ENCODE assay signal across 24 cellular contexts in the genomic region with DNA sequence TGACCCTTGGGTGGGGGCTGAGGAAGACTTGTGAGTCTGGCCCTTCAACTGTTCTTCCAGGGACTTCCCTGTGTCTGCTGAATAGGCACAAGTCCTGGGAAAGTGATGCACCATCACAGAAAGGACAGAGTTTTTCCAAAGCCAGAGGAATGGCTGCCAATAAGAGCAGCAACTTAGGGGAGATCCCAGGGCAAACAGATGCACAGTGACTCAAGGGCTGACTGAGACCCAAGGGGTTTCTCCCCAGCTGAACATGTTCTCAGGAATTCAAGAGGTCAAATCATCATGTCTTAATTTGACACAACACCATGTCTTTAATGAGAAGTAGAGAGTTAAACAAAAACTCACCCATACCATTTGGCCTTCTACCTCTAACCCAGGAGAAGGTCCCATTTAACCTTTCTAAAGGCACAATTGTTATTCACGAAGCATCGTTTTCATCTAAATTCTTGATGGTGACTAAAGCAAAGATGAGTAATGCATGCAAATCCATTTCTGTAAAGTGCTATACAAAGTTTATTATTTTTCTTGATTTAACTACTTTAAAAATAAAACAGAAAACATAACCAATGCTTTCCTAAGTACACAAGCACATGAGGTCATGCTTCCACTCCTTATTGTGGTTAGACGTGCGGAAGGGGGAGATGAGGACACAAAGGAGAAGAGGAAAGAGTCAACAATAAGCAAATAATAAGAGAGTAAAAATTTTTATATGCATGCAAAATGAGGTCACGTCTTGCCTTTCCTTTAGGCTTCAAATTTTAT.
DNase-seq lines count a peak whose midpoint lies in the region; ATAC-seq and TF ChIP-seq lines count a peak whose summit lies in the region.
"Had no signal": no experiment of that assay in that cellular context is flagged by ENCODE, and none has a peak within 500 bp of the region (broad histone marks: within the 10 kb centered on the region; RNA-seq: fewer than 3 reads in every experiment).

No MANE protein-coding gene starts in this region.

- H3K27ac Mint-ChIP-seq in T-cell, result no peak overlapping the region
- H3K27ac Mint-ChIP-seq: activated T-helper 2 cell treated with anti-CD3 and anti-CD28 coated beads, Interferon-gamma antibody, Interleukin-2, Interleukin-4, amounts not matched to agents 10 μg/mL and 5 μg/mL and 100 μg/mL, durations not matched to agents 14 hours and 24 hours and 36 hours; memory B cell; nephron; stimulated activated naive CD8-positive, alpha-beta T cell treated with anti-CD3 and anti-CD28 coated beads, Interleukin-15, Interleukin-2, amounts not matched to agents 100 ng/mL and 50 ng/mL, for 24 hours; WTC11 had no signal

- POLR2A ChIA-PET in T-cell (lab: Charles Lee), result no interaction called here

- ATAC-seq in HG03039 (IDR thresholded peaks at IDR 0.05; ENCODE audit: unreplicated experiment) (no peak), T-cell (replicated peaks in 1 of 4) (no peak)
- ATAC-seq: WTC11 had no signal

- H3K4me3 ChIP-seq in AG09309 (ENCODE audit: control insufficient read depth, low read depth, low read length), result no peak overlapping the region
- no peak overlapping the region for H3K4me3 ChIP-seq in HFF-Myc (replicated peaks; ENCODE audit: low read depth, low read length)
- no peak overlapping the region for H3K4me3 ChIP-seq in brain microvascular endothelial cell (ENCODE audit: low read depth, low read length)
- H3K4me3 ChIP-seq: colonic mucosa, heart left ventricle, prostate gland, uterus had no signal

- H3K36me3 Mint-ChIP-seq in T-cell, result no peaks in the 10 kb centered on the region
- H3K36me3 Mint-ChIP-seq: memory B cell, WTC11 had no signal

- H3K4me1 Mint-ChIP-seq in T-cell, result no peaks in the 10 kb centered on the region
- H3K4me1 Mint-ChIP-seq: memory B cell had no signal

- no peak overlapping the region for H3K4me3 Mint-ChIP-seq in T-cell
- H3K4me3 Mint-ChIP-seq: memory B cell; nephron; stimulated activated naive CD8-positive, alpha-beta T cell treated with anti-CD3 and anti-CD28 coated beads, Interleukin-15, Interleukin-2, amounts not matched to agents 100 ng/mL and 50 ng/mL, for 24 hours; WTC11 had no signal

- H3K27me3 Mint-ChIP-seq in T-cell, result peaks cover 0 to 2% of the 10 kb centered on the region in 2 donors
- H3K27me3 Mint-ChIP-seq: memory B cell had no signal

- DNase-seq in AG09309 (ENCODE audit: low read depth) (peak; percentile 11), HFF-Myc (ENCODE audit: extremely low read depth, low read depth) (peak; percentile 43), brain microvascular endothelial cell (peak; percentile 44), hepatic stellate cell (ENCODE audit: low spot score) (peak; percentile 15), NOMO-1 treated with DMSO at 0.1 percent for 48 hours (lab: John Stamatoyannopoulos, UW; ENCODE audit: unreplicated experiment) (no peak), T-cell (no peak)
- no peak for DNase-seq in activated CD8-positive, alpha-beta memory T cell treated with anti-CD3 and anti-CD28 coated beads for 24 hours
- DNase-seq: AML-193, Calu3, colonic mucosa, heart left ventricle, KBM-7, NCI-H1105, NCI-H2171, NCI-H774, RPMI8226, uterus had no signal

- in situ Hi-C loops in brain microvascular endothelial cell (cut with HindIII; ENCODE audit: low pct_ligation_motif_present, low sequenced_read_pairs), result no loop called here

- CTCF ChIA-PET in T-cell (lab: Charles Lee), result no interaction called here

- no peaks in the 10 kb centered on the region for H3K36me3 ChIP-seq in brain microvascular endothelial cell (replicated peaks)
- H3K36me3 ChIP-seq: colonic mucosa, heart left ventricle, prostate gland, uterus had no signal

- no peaks in the 10 kb centered on the region for H3K27me3 ChIP-seq in brain microvascular endothelial cell (replicated peaks)
- H3K27me3 ChIP-seq: colonic mucosa, heart left ventricle, uterus had no signal

- H3K9me3 Mint-ChIP-seq in T-cell, result no peaks in the 10 kb centered on the region
- H3K9me3 Mint-ChIP-seq: activated T-helper 2 cell treated with anti-CD3 and anti-CD28 coated beads, Interferon-gamma antibody, Interleukin-2, Interleukin-4, amounts not matched to agents 10 μg/mL and 5 μg/mL and 100 μg/mL, durations not matched to agents 14 hours and 24 hours and 36 hours; memory B cell; nephron; stimulated activated naive CD8-positive, alpha-beta T cell treated with anti-CD3 and anti-CD28 coated beads, Interleukin-15, Interleukin-2, amounts not matched to agents 100 ng/mL and 50 ng/mL, for 24 hours; WTC11 had no signal

- TF ChIP-seq CTCF in AG09309 (IDR thresholded peaks at IDR 0.05; ENCODE audit: control insufficient read depth, insufficient read depth, low read depth, low read length, missing control alignments) (no peak), HFF-Myc (IDR thresholded peaks at IDR 0.05; ENCODE audit: low read depth, low read length, missing control alignments) (no peak), brain microvascular endothelial cell (IDR thresholded peaks at IDR 0.05; ENCODE audit: low read depth, low read length, missing control alignments) (no peak)

- peak overlapping the region; percentile 52 for H3K27ac ChIP-seq in brain microvascular endothelial cell
- H3K27ac ChIP-seq: colonic mucosa, heart left ventricle, prostate gland, uterus had no signal

Comparison
In these comparisons a context has a peak if more than half of its experiments do, and no peak if none do; other contexts are left out.
1. DNase-seq: peak in AG09309 (single experiment), HFF-Myc (single experiment), brain microvascular endothelial cell (single experiment) and hepatic stellate cell (single experiment); none in activated CD8-positive, alpha-beta memory T cell treated with anti-CD3 and anti-CD28 coated beads for 24 hours (single experiment), NOMO-1 treated with DMSO at 0.1 percent for 48 hours (single experiment) and T-cell (0 of 34).